ENCODE assay signal across 7 cellular contexts in genomic region chr1:157982111-157982510, GRCh38.
"Had no signal": no experiment of that assay in that cellular context is flagged by ENCODE, and none has a peak within 500 bp of the region (broad histone marks: within the 10 kb centered on the region; RNA-seq: fewer than 3 reads in every experiment).

No MANE protein-coding gene starts in this region.

- H3K4me3 ChIP-seq: K562 had no signal

- H3K27ac ChIP-seq: HL-60, KMS-11 had no signal

- DNase-seq: IMR-90, KBM-7, KG1 had no signal

- H3K36me3 Mint-ChIP-seq: IgD-negative memory B cell had no signal

- H3K9me3 Mint-ChIP-seq: IgD-negative memory B cell had no signal

- H3K27ac Mint-ChIP-seq: IgD-negative memory B cell had no signal

- H3K4me3 Mint-ChIP-seq: IgD-negative memory B cell had no signal
